In the genomic region with DNA sequence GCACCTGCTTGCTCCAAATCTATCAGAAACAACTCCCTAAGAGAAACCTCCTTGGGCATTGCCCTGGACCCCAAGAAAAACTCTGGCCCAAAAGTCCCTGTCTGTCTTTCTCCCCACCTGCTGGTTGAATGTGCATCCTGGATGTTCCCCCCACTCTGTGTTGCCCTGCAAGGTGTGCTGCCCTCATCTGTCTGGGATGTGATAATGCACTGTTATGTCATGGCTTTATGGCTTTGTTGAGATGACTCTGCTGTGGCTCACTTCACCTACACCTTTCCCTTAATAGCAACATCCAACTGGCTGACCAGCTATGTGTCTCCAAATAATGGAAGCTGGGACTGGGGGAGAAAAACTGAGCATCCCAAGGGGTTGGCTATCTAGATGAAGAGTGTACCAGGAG, we compare ENCODE assay signal across 10 cellular contexts. TPM values are rescaled to one million over a fixed set of nuclear protein-coding genes. Genes with fewer than 3 reads are reported as not detected.
A peak's percentile ranks its signal among the peaks of the same experiment; 100 is the strongest.
DNase-seq lines count a peak whose midpoint lies in the region; ATAC-seq, FAIRE-seq and TF ChIP-seq lines count a peak whose summit lies in the region.
"Had no signal": no experiment of that assay in that cellular context is flagged by ENCODE, and none has a peak within 500 bp of the region (broad histone marks: within the 10 kb centered on the region; RNA-seq: fewer than 3 reads in every experiment).

No MANE protein-coding gene starts in this region.

- TF ChIP-seq CTCF in MCF 10A (IDR thresholded peaks at IDR 0.05; ENCODE audit: unreplicated experiment) (no peak), breast epithelium (IDR thresholded peaks at IDR 0.05) (no peak), PC-3 (conservative IDR thresholded peaks at IDR 0.05; ENCODE audit: low read depth, low read length) (peak; percentile 45), H1 (IDR thresholded peaks at IDR 0.05; ENCODE audit: control extremely low read depth in 1 of 3, insufficient read depth in 1 of 3, low read depth in 1 of 3, low read length in 3 of 3) (peak; percentile 68 to 88 (median 85)), thyroid gland (IDR thresholded peaks at IDR 0.05) (peak in 3 of 6 experiments; percentile 12 to 25 (median 24))

- H3K18ac ChIP-seq in H1 (ENCODE audit: extremely low read depth, low read length): no peak overlapping the region

- BruUV-seq in MCF 10A (replicated peaks; lab: Mats Ljungman, UMichigan) (no TSS peak), PC-3 (replicated peaks; lab: Mats Ljungman, UMichigan) (no TSS peak)

- peaks cover 12% of the 10 kb centered on the region for H3K36me3 ChIP-seq in breast epithelium
- H3K36me3 ChIP-seq in PC-3 (ENCODE audit: low read depth, low read length): peaks cover 60% of the 10 kb centered on the region
- peaks cover 13 to 47% (median 35%) of the 10 kb centered on the region in 4 experiments for H3K36me3 ChIP-seq in H1 (ENCODE audit: control insufficient read depth in 2 of 4, insufficient read depth in 4 of 4, low read length in 3 of 4)
- H3K36me3 ChIP-seq in thyroid gland: peaks cover 32% of the 10 kb centered on the region in 2 donors

- H2BK120ac ChIP-seq in H1 (replicated peaks; ENCODE audit: low read depth, low read length): no peak overlapping the region

- no peak overlapping the region for H2BK15ac ChIP-seq in H1 (ENCODE audit: low read length)

- H3K23me2 ChIP-seq in H1 (ENCODE audit: low read depth, low read length): peaks cover 3% of the 10 kb centered on the region; the same call in 1 of the 2 replicates

- TF ChIP-seq POLR2A in breast epithelium (IDR thresholded peaks at IDR 0.05) (no peak), H1 (IDR thresholded peaks at IDR 0.05; ENCODE audit: control extremely low read depth in 1 of 2, low read depth in 2 of 2, low read length in 2 of 2) (no peak), thyroid gland (IDR thresholded peaks at IDR 0.05) (no peak)

- DNase-seq in MCF 10A (ENCODE audit: unreplicated experiment): no peak
- no peak for DNase-seq in breast epithelium (ENCODE audit: low spot score in 2 of 2)
- DNase-seq in PC-3: peak; percentile 17
- DNase-seq in H1 (ENCODE audit: low read depth in 1 of 2, low spot score in 2 of 2): no peak
- DNase-seq in stimulated activated naive B cell treated with anti-CD40 and anti-IgM and Interleukin-4, amounts not matched to agents 10 μg/mL and 1 μg/mL and 100 μg/mL, for 72 hours: peak; percentile 20
- no peak for DNase-seq in GM19240 (ENCODE audit: insufficient read length, low spot score)
- no peak for DNase-seq in thyroid gland
- DNase-seq in NCI-H2227 treated with DMSO at 0.1 percent for 48 hours (lab: John Stamatoyannopoulos, UW): no peak
- DNase-seq: NCI-H187 had no signal

- TF ChIP-seq RAD21 in H1 (IDR thresholded peaks at IDR 0.05 in 1 of 2, conservative IDR thresholded peaks at IDR 0.05 in 1 of 2; ENCODE audit: low read depth in 2 of 2, low read length in 2 of 2): peak; percentile 59 to 66

- H3K4ac ChIP-seq in H1 (replicated peaks; ENCODE audit: insufficient read length, low read depth, low read length): no peak overlapping the region

- H4K5ac ChIP-seq in H1 (ENCODE audit: insufficient read length, low read depth, low read length): no peak overlapping the region

- H2AFZ ChIP-seq in PC-3 (ENCODE audit: low read length) (no peak overlapping the region), H1 (ENCODE audit: low read length) (no peak overlapping the region)

- H3K36me3 Mint-ChIP-seq in MCF 10A (ENCODE audit: insufficient read depth, unreplicated experiment): peaks cover 56% of the 10 kb centered on the region
- peaks cover 30 to 37% of the 10 kb centered on the region in 2 donors for H3K36me3 Mint-ChIP-seq in stimulated activated naive B cell treated with anti-CD40 and anti-IgM and Interleukin-4, amounts not matched to agents 10 μg/mL and 1 μg/mL and 100 μg/mL, for 72 hours

- H3K4me1 Mint-ChIP-seq in MCF 10A (ENCODE audit: insufficient read depth, unreplicated experiment): peaks cover 22% of the 10 kb centered on the region
- H3K4me1 Mint-ChIP-seq in stimulated activated naive B cell treated with anti-CD40 and anti-IgM and Interleukin-4, amounts not matched to agents 10 μg/mL and 1 μg/mL and 100 μg/mL, for 72 hours: peaks cover 24 to 38% of the 10 kb centered on the region in 2 donors

- no peaks in the 10 kb centered on the region for H3F3A ChIP-seq in PC-3 (ENCODE audit: low read length, unreplicated experiment)

- peaks cover 20 to 27% of the 10 kb centered on the region in 2 donors for H3K9me3 ChIP-seq in breast epithelium
- peaks cover 28% of the 10 kb centered on the region for H3K9me3 ChIP-seq in PC-3 (ENCODE audit: low read length)
- H3K9me3 ChIP-seq in H1 (ENCODE audit: insufficient read depth in 2 of 2, low read depth in 1 of 2, low read length in 1 of 2): peaks cover 23 to 26% of the 10 kb centered on the region in 2 experiments
- H3K9me3 ChIP-seq in thyroid gland: no peaks in the 10 kb centered on the region

- TF ChIP-seq EP300 in H1 (IDR thresholded peaks at IDR 0.05; ENCODE audit: borderline replicate concordance in 1 of 2, low read depth in 2 of 2, low read length in 2 of 2): no peak

- CTCF ChIA-PET in MCF 10A (lab: Yijun Ruan, JAX): interaction anchor here (0.6 to 1.1 kb wide), 2 partner anchors 47 to 78 kb away, joined by 3 to 4 read pairs; no protein-coding TSS in a partner anchor
- CTCF ChIA-PET in PC-3 (lab: Charles Lee): no interaction called here
- CTCF ChIA-PET in H1 (lab: Charles Lee; ENCODE audit: partially characterized antibody): interaction anchor here (0.5 to 2.5 kb wide), 17 partner anchors 11 to 478 kb away, joined by 3 to 18 read pairs (median 3); a partner anchor contains a TSS

- H3K9me3 Mint-ChIP-seq in MCF 10A (ENCODE audit: unreplicated experiment): peaks cover 7% of the 10 kb centered on the region
- peaks cover under 1 to 5% of the 10 kb centered on the region in 2 donors for H3K9me3 Mint-ChIP-seq in stimulated activated naive B cell treated with anti-CD40 and anti-IgM and Interleukin-4, amounts not matched to agents 10 μg/mL and 1 μg/mL and 100 μg/mL, for 72 hours

- H3K4me2 ChIP-seq in PC-3 (ENCODE audit: low read length): no peak overlapping the region
- H3K4me2 ChIP-seq in H1 (ENCODE audit: insufficient read depth in 1 of 2, low read depth in 2 of 2, low read length in 2 of 2): no peak overlapping the region

- H3K4me3 Mint-ChIP-seq in MCF 10A (ENCODE audit: unreplicated experiment): peak overlapping the region; percentile 47
- H3K4me3 Mint-ChIP-seq in stimulated activated naive B cell treated with anti-CD40 and anti-IgM and Interleukin-4, amounts not matched to agents 10 μg/mL and 1 μg/mL and 100 μg/mL, for 72 hours: peak overlapping the region in 1 of 2 donors; percentile 3

- H3K4me3 ChIP-seq in breast epithelium (no peak overlapping the region), PC-3 (ENCODE audit: low read length) (no peak overlapping the region), H1 (ENCODE audit: extremely low read depth in 1 of 4, insufficient read depth in 2 of 4, low read depth in 3 of 4, low read length in 4 of 4) (no peak overlapping the region), thyroid gland (replicated peaks in 1 of 3) (no peak overlapping the region)

- H2BK5ac ChIP-seq in H1 (ENCODE audit: low read depth, low read length): no peak overlapping the region

- H3K79me2 ChIP-seq in PC-3 (ENCODE audit: low read length) (peaks cover 29% of the 10 kb centered on the region), H1 (ENCODE audit: control insufficient read depth in 1 of 2, insufficient read depth in 2 of 2, low read length in 2 of 2) (peaks cover 0 to 27% of the 10 kb centered on the region in 2 experiments; a peak in 2 of 4 replicates)

- no peaks in the 10 kb centered on the region for H3K27me3 Mint-ChIP-seq in MCF 10A (ENCODE audit: insufficient read depth, unreplicated experiment)
- H3K27me3 Mint-ChIP-seq in stimulated activated naive B cell treated with anti-CD40 and anti-IgM and Interleukin-4, amounts not matched to agents 10 μg/mL and 1 μg/mL and 100 μg/mL, for 72 hours: no peaks in the 10 kb centered on the region

- H3K56ac ChIP-seq in H1 (replicated peaks; ENCODE audit: insufficient read length, low read depth, low read length): no peak overlapping the region

- H3K27ac Mint-ChIP-seq in MCF 10A (ENCODE audit: low read depth, unreplicated experiment): no peak overlapping the region
- no peak overlapping the region for H3K27ac Mint-ChIP-seq in stimulated activated naive B cell treated with anti-CD40 and anti-IgM and Interleukin-4, amounts not matched to agents 10 μg/mL and 1 μg/mL and 100 μg/mL, for 72 hours

- H3K27ac ChIP-seq in breast epithelium: no peak overlapping the region
- no peak overlapping the region for H3K27ac ChIP-seq in PC-3 (ENCODE audit: low read length)
- no peak overlapping the region for H3K27ac ChIP-seq in H1 (ENCODE audit: low read depth, low read length)
- no peak overlapping the region for H3K27ac ChIP-seq in thyroid gland

- no peak overlapping the region for H2BK12ac ChIP-seq in H1 (ENCODE audit: low read depth, low read length)

- H3K27me3 ChIP-seq in breast epithelium (no peaks in the 10 kb centered on the region), PC-3 (ENCODE audit: low read length) (no peaks in the 10 kb centered on the region), H1 (replicated peaks in 1 of 4; ENCODE audit: control insufficient read depth in 3 of 4, extremely low read depth in 1 of 4, insufficient read depth in 3 of 4, low read length in 3 of 4) (no peaks in the 10 kb centered on the region), thyroid gland (no peaks in the 10 kb centered on the region)

- H2BK20ac ChIP-seq in H1 (ENCODE audit: low read length): no peak overlapping the region

- H3K9me2 ChIP-seq in PC-3 (replicated peaks; ENCODE audit: low read length): no peaks in the 10 kb centered on the region

- H3K9ac ChIP-seq in PC-3 (ENCODE audit: low read length): no peak overlapping the region
- no peak overlapping the region for H3K9ac ChIP-seq in H1 (replicated peaks in 1 of 4; ENCODE audit: extremely low read depth in 1 of 4, low read depth in 3 of 4, low read length in 3 of 4)

- no peak overlapping the region for H2AK5ac ChIP-seq in H1 (ENCODE audit: low read depth, low read length)

- H4K8ac ChIP-seq in H1 (ENCODE audit: extremely low read depth, insufficient read depth, low read length): no peak overlapping the region

- no peak overlapping the region for H4K91ac ChIP-seq in H1 (replicated peaks; ENCODE audit: insufficient read length, low read length)

- H3K23ac ChIP-seq in H1 (ENCODE audit: insufficient read length): no peak overlapping the region

- H3K79me1 ChIP-seq in H1 (ENCODE audit: low read depth, low read length): peaks cover 2% of the 10 kb centered on the region; the same call in 1 of the 2 replicates

- H3K4me1 ChIP-seq in breast epithelium: peaks cover 9 to 11% of the 10 kb centered on the region in 2 donors
- peaks cover 14% of the 10 kb centered on the region for H3K4me1 ChIP-seq in PC-3 (ENCODE audit: insufficient read depth, low read length)
- H3K4me1 ChIP-seq in H1 (replicated peaks in 1 of 4; ENCODE audit: control insufficient read depth in 3 of 4, insufficient read depth in 4 of 4, low read length in 3 of 4): peaks cover 2 to 10% (median 6%) of the 10 kb centered on the region in 4 experiments; a peak in 6 of 7 replicates
- peaks cover 16% of the 10 kb centered on the region in 2 donors for H3K4me1 ChIP-seq in thyroid gland

- peak; percentile 13 for FAIRE-seq in H1 (lab: Jason Lieb, UNC)

- no peak for ATAC-seq in PC-3
- peak in 1 of 2 donors; percentile 40 for ATAC-seq in stimulated activated naive B cell treated with anti-CD40 and anti-IgM and Interleukin-4, amounts not matched to agents 10 μg/mL and 1 μg/mL and 100 μg/mL, for 72 hours (replicated peaks)
- ATAC-seq: esophagus mucosa had no signal

- H3K14ac ChIP-seq in H1 (ENCODE audit: insufficient read length): no peak overlapping the region

- no peaks in the 10 kb centered on the region for H4K20me1 ChIP-seq in PC-3 (ENCODE audit: low read length)
- peaks cover 0 to 4% of the 10 kb centered on the region in 2 experiments for H4K20me1 ChIP-seq in H1 (replicated peaks in 1 of 2; ENCODE audit: control insufficient read depth in 1 of 2, insufficient read depth in 2 of 2, low read length in 2 of 2)

- POLR2A ChIA-PET in MCF 10A (lab: Yijun Ruan, JAX): interaction anchor here (0.6 kb wide), 1 partner anchor 870 kb away, joined by 4 read pairs; no protein-coding TSS in a partner anchor
- POLR2A ChIA-PET in PC-3 (lab: Charles Lee; ENCODE audit: unreplicated experiment): no interaction called here
- POLR2A ChIA-PET in H1 (lab: Charles Lee; ENCODE audit: partially characterized antibody): interaction anchor here (0.9 to 3.0 kb wide), 4 partner anchors 9 to 149 kb away, joined by 3 to 14 read pairs (median 4); a partner anchor contains a TSS

- intact Hi-C loops in MCF 10A (cut with micrococcal nuclease): no loop called here
- intact Hi-C loops in breast epithelium (cut with DNase I; ENCODE audit: low total_unique reads): no loop called here
- intact Hi-C loops in PC-3 (cut with micrococcal nuclease): no loop called here
- intact Hi-C loops in thyroid gland (cut with DNase I): no loop called here

RNA-seq across cellular contexts. Expression of a gene that starts 2.6 kb away (rescaled TPM):
- 1.4 and 4.0 TPM in 2 replicates for total RNA-seq in MCF 10A (2022)
- total RNA-seq in breast epithelium: 1 to 10 TPM; 1.4 to 8.2 (median 4.6) TPM
- total RNA-seq in PC-3 (2014; rRNA removed): 3.9 and 5.6 TPM in 2 replicates
- total RNA-seq in H1 (2021; fragmentation: NEBNext Ultra II Directional; extraction: Animal tissue kit (Norgen Biotek cat#: 25700)): 7.4 and 9.0 TPM in 2 replicates
- polyA plus RNA-seq in H1 (2011; rRNA removed): 0.75 and 1.6 TPM in 2 replicates
- polyA plus RNA-seq in H1 (2011; cell fraction: cytosol; rRNA removed): 2.0 TPM
- polyA plus RNA-seq in H1 (2011; cell fraction: nucleus; rRNA removed): 2.7 TPM
- 5.4 to 7.6 TPM (median 6.3 TPM) in 4 replicates for polyA plus RNA-seq in H1 (2012, experiment 1 of 2)
- polyA plus RNA-seq in H1 (2012, experiment 2 of 2): 1.1 TPM
- 4.7 TPM for polyA plus RNA-seq in H1 (2013, experiment 1 of 2)
- 5.3 TPM for polyA plus RNA-seq in H1 (2013, experiment 2 of 2)
- polyA minus RNA-seq in H1 (2011; rRNA and poly(A)+ RNA removed): 5.7 and 8.0 TPM in 2 replicates
- 6.0 TPM for polyA minus RNA-seq in H1 (2011; cell fraction: cytosol; rRNA and poly(A)+ RNA removed)
- 15.9 TPM for polyA minus RNA-seq in H1 (2011; cell fraction: nucleus; rRNA and poly(A)+ RNA removed)
- 1 to 10 TPM; 5.2 to 7.5 (median 6.2) TPM for total RNA-seq in thyroid gland

RNA-seq across cellular contexts. Expression of a gene that starts 19.0 kb away (rescaled TPM):
- total RNA-seq in MCF 10A (2022) (0.37 TPM in 1 of 2 replicates, not detected in the other), breast epithelium (1 to 10 TPM; 4.3 to 9.5 (median 5.4) TPM), PC-3 (2014; rRNA removed) (2.5 and 7.7 TPM in 2 replicates), thyroid gland (10 to 100 TPM in 3 of 4 donors, 1 to 10 TPM in 1; 5.5 to 12.2 (median 11.5) TPM)
- total RNA-seq in H1 (2021; fragmentation: NEBNext Ultra II Directional; extraction: Animal tissue kit (Norgen Biotek cat#: 25700)): 23.3 and 26.8 TPM in 2 replicates
- polyA plus RNA-seq in H1 (2011; rRNA removed): 2.3 and 2.5 TPM in 2 replicates
- 4.6 TPM for polyA plus RNA-seq in H1 (2011; cell fraction: cytosol; rRNA removed)
- 6.3 TPM for polyA plus RNA-seq in H1 (2011; cell fraction: nucleus; rRNA removed)
- polyA plus RNA-seq in H1 (2012, experiment 1 of 2): 6.2 to 9.2 TPM (median 7.3 TPM) in 4 replicates
- 1.3 TPM for polyA plus RNA-seq in H1 (2012, experiment 2 of 2)
- polyA plus RNA-seq in H1 (2013, experiment 1 of 2): 14.4 TPM
- 12.0 TPM for polyA plus RNA-seq in H1 (2013, experiment 2 of 2)
- 36.2 and 45.3 TPM in 2 replicates for polyA minus RNA-seq in H1 (2011; rRNA and poly(A)+ RNA removed)
- polyA minus RNA-seq in H1 (2011; cell fraction: cytosol; rRNA and poly(A)+ RNA removed): 23.6 TPM
- polyA minus RNA-seq in H1 (2011; cell fraction: nucleus; rRNA and poly(A)+ RNA removed): 51.8 TPM

RNA-seq across cellular contexts. Expression of a gene that starts 25.4 kb away (rescaled TPM):
- total RNA-seq in MCF 10A (2022): 3.7 and 4.3 TPM in 2 replicates
- total RNA-seq in breast epithelium: 10 to 100 TPM; 11.5 to 22.0 (median 12.8) TPM
- 7.9 and 8.7 TPM in 2 replicates for total RNA-seq in PC-3 (2014; rRNA removed)
- total RNA-seq in H1 (2021; fragmentation: NEBNext Ultra II Directional; extraction: Animal tissue kit (Norgen Biotek cat#: 25700)): 6.9 and 9.9 TPM in 2 replicates
- polyA plus RNA-seq in H1 (2011; rRNA removed): 0.85 and 1.6 TPM in 2 replicates
- 2.7 TPM for polyA plus RNA-seq in H1 (2011; cell fraction: cytosol; rRNA removed)
- polyA plus RNA-seq in H1 (2011; cell fraction: nucleus; rRNA removed): 1.1 TPM
- polyA plus RNA-seq in H1 (2012, experiment 1 of 2): 2.0 to 5.3 TPM (median 3.1 TPM) in 4 replicates
- polyA plus RNA-seq in H1 (2012, experiment 2 of 2): 0.29 TPM
- 3.6 TPM for polyA plus RNA-seq in H1 (2013, experiment 1 of 2)
- 4.1 TPM for polyA plus RNA-seq in H1 (2013, experiment 2 of 2)
- polyA minus RNA-seq in H1 (2011; rRNA and poly(A)+ RNA removed): 3.3 and 6.2 TPM in 2 replicates
- 4.5 TPM for polyA minus RNA-seq in H1 (2011; cell fraction: cytosol; rRNA and poly(A)+ RNA removed)
- polyA minus RNA-seq in H1 (2011; cell fraction: nucleus; rRNA and poly(A)+ RNA removed): 5.4 TPM
- 10 to 100 TPM; 17.6 to 30.2 (median 19.1) TPM for total RNA-seq in thyroid gland

Comparison
In these comparisons a context has a peak if more than half of its experiments do, and no peak if none do; other contexts are left out.
1. DNase-seq: peak in PC-3 (single experiment) and stimulated activated naive B cell treated with anti-CD40 and anti-IgM and Interleukin-4, amounts not matched to agents 10 μg/mL and 1 μg/mL and 100 μg/mL, for 72 hours (single experiment); none in MCF 10A (single experiment), breast epithelium (0 of 2), H1 (0 of 2), GM19240 (single experiment), thyroid gland (0 of 2) and NCI-H2227 treated with DMSO at 0.1 percent for 48 hours (single experiment).
2. CTCF ChIP-seq: peak in PC-3 (single experiment) and H1 (3 of 3); none in MCF 10A (single experiment) and breast epithelium (0 of 3).